In genomic region chr6:44096615-44097014, GRCh38 we compare ENCODE assay signal across 8 cellular contexts. TPM values are rescaled to one million over a fixed set of nuclear protein-coding genes. Genes with fewer than 3 reads are reported as not detected.
DNase-seq lines count a peak whose midpoint lies in the region; TF ChIP-seq lines count a peak whose summit lies in the region.

No MANE protein-coding gene starts in this region.

- H3K4me1 ChIP-seq in osteoblast (ENCODE audit: insufficient read depth, low read length) (no peaks in the 10 kb centered on the region), thyroid gland (no peaks in the 10 kb centered on the region)

- H3K4me3 ChIP-seq in fibroblast of the aortic adventitia (ENCODE audit: low read depth, low read length), result no peak overlapping the region
- H3K4me3 ChIP-seq in osteoblast (ENCODE audit: insufficient read depth, low read length), result no peak overlapping the region
- H3K4me3 ChIP-seq in thyroid gland (replicated peaks in 1 of 3), result no peak overlapping the region

- H3K4me3 Mint-ChIP-seq in activated T-helper 1 cell treated with anti-CD3 and anti-CD28 coated beads, Interleukin-12 subunit alpha, Interleukin-12 subunit beta, Interleukin-2, Interleukin-4 antibody, amounts not matched to agents 30 ng/mL and 10 ng/mL and 1 ng/mL, durations not matched to agents 14 hours and 24 hours and 36 hours, result no peak overlapping the region

- peak; percentile 92 for TF ChIP-seq RAD21 in Ishikawa (IDR thresholded peaks at IDR 0.05; ENCODE audit: low read depth)

- H3K79me2 ChIP-seq in osteoblast (ENCODE audit: insufficient read depth, low read length), result no peaks in the 10 kb centered on the region

- intact Hi-C loops in activated T-helper 1 cell treated with anti-CD3 and anti-CD28 coated beads, Interleukin-12 subunit alpha, Interleukin-12 subunit beta, Interleukin-2, Interleukin-4 antibody, amounts not matched to agents 30 ng/mL and 10 ng/mL and 1 ng/mL, durations not matched to agents 14 hours and 24 hours and 36 hours (cut with micrococcal nuclease), result loop anchor here (1.0 kb wide), 2 partner anchors 56 to 242 kb away; no protein-coding TSS in a partner anchor
- intact Hi-C loops in thyroid gland (cut with DNase I), result loop anchor here (2.0 to 10.0 kb wide), 3 partner anchors 58 to 241 kb away; no protein-coding TSS in a partner anchor

- 47 to 48% methylated on average over 3 of the region's 3 CpGs for WGBS in thyroid gland, 2 donors

- no peaks in the 10 kb centered on the region for H3K9me3 Mint-ChIP-seq in activated T-helper 1 cell treated with anti-CD3 and anti-CD28 coated beads, Interleukin-12 subunit alpha, Interleukin-12 subunit beta, Interleukin-2, Interleukin-4 antibody, amounts not matched to agents 30 ng/mL and 10 ng/mL and 1 ng/mL, durations not matched to agents 14 hours and 24 hours and 36 hours

- no peak overlapping the region for H3K4me2 ChIP-seq in osteoblast (ENCODE audit: insufficient read depth, low read length)

- H3K36me3 ChIP-seq in osteoblast (ENCODE audit: insufficient read depth, low read length) (peaks cover 5% of the 10 kb centered on the region), thyroid gland (no peaks in the 10 kb centered on the region)

- no peaks in the 10 kb centered on the region for H3K9me3 ChIP-seq in osteoblast (ENCODE audit: low read depth, low read length)
- H3K9me3 ChIP-seq in thyroid gland, result no peaks in the 10 kb centered on the region

- H3K4me1 Mint-ChIP-seq in activated T-helper 1 cell treated with anti-CD3 and anti-CD28 coated beads, Interleukin-12 subunit alpha, Interleukin-12 subunit beta, Interleukin-2, Interleukin-4 antibody, amounts not matched to agents 30 ng/mL and 10 ng/mL and 1 ng/mL, durations not matched to agents 14 hours and 24 hours and 36 hours (ENCODE audit: low read depth), result peaks cover 7% of the 10 kb centered on the region

- H2AFZ ChIP-seq in osteoblast (ENCODE audit: low read length), result no peak overlapping the region

- H3K36me3 Mint-ChIP-seq in activated T-helper 1 cell treated with anti-CD3 and anti-CD28 coated beads, Interleukin-12 subunit alpha, Interleukin-12 subunit beta, Interleukin-2, Interleukin-4 antibody, amounts not matched to agents 30 ng/mL and 10 ng/mL and 1 ng/mL, durations not matched to agents 14 hours and 24 hours and 36 hours (ENCODE audit: low read depth), result peaks cover 3% of the 10 kb centered on the region

- peak; percentile 83 for TF ChIP-seq CTCF in fibroblast of the aortic adventitia (IDR thresholded peaks at IDR 0.05; ENCODE audit: insufficient read depth, low read length)
- peak; percentile 75 for TF ChIP-seq CTCF in osteoblast (IDR thresholded peaks at IDR 0.05; ENCODE audit: extremely low read depth, low read depth, low read length)
- peak; percentile 46 to 88 (median 80) for TF ChIP-seq CTCF in thyroid gland (IDR thresholded peaks at IDR 0.05)

- H3K27ac Mint-ChIP-seq in activated T-helper 1 cell treated with anti-CD3 and anti-CD28 coated beads, Interleukin-12 subunit alpha, Interleukin-12 subunit beta, Interleukin-2, Interleukin-4 antibody, amounts not matched to agents 30 ng/mL and 10 ng/mL and 1 ng/mL, durations not matched to agents 14 hours and 24 hours and 36 hours, result no peak overlapping the region

- H3K27me3 ChIP-seq in osteoblast (ENCODE audit: insufficient read depth, low read length) (no peaks in the 10 kb centered on the region), thyroid gland (no peaks in the 10 kb centered on the region)

- no peak overlapping the region for H3K27ac ChIP-seq in osteoblast (ENCODE audit: low read depth, low read length)
- no peak overlapping the region for H3K27ac ChIP-seq in thyroid gland

- TF ChIP-seq EP300 in Ishikawa (IDR thresholded peaks at IDR 0.05; ENCODE audit: borderline replicate concordance), result no peak

- TF ChIP-seq POLR2A in thyroid gland (IDR thresholded peaks at IDR 0.05), result no peak

- peaks cover 27% of the 10 kb centered on the region for H4K20me1 ChIP-seq in osteoblast (ENCODE audit: insufficient read depth, low read length)

- no peaks in the 10 kb centered on the region for H3K27me3 Mint-ChIP-seq in activated T-helper 1 cell treated with anti-CD3 and anti-CD28 coated beads, Interleukin-12 subunit alpha, Interleukin-12 subunit beta, Interleukin-2, Interleukin-4 antibody, amounts not matched to agents 30 ng/mL and 10 ng/mL and 1 ng/mL, durations not matched to agents 14 hours and 24 hours and 36 hours (ENCODE audit: insufficient read depth)

- peak; percentile 44 for DNase-seq in NK-92 treated with Interleukin-12 subunit alpha and Interleukin-12 subunit beta, amount 100 ng/mL, for 24 hours (lab: John Stamatoyannopoulos, UW)
- DNase-seq in NK-92 (lab: John Stamatoyannopoulos, UW; ENCODE audit: unreplicated experiment) (no peak), RPMI7951 (ENCODE audit: low read depth) (peak; percentile 68), fibroblast of the aortic adventitia (ENCODE audit: low read depth) (peak; percentile 79), osteoblast (ENCODE audit: insufficient read length, low spot score, missing footprints) (peak; percentile 97), thyroid gland (peak; percentile 76 to 82)
- peak; percentile 59 for DNase-seq in activated T-helper 1 cell treated with anti-CD3 and anti-CD28 coated beads, Interleukin-12 subunit alpha, Interleukin-12 subunit beta, Interleukin-2, Interleukin-4 antibody, amounts not matched to agents 30 ng/mL and 10 ng/mL and 1 ng/mL, durations not matched to agents 14 hours and 24 hours and 36 hours (ENCODE audit: low spot score)

TF ChIP-seq in Ishikawa, 13 proteins besides CTCF, POLR2A, EP300 and RAD21:
- TF ChIP-seq ZBTB7A (IDR thresholded peaks at IDR 0.05; ENCODE audit: low read depth) (no peak), YY1 (IDR thresholded peaks at IDR 0.05; ENCODE audit: low read depth) (peak; percentile 53; the same call in 1 of the 2 replicates), CREB1 (IDR thresholded peaks at IDR 0.05; ENCODE audit: low read depth) (no peak)

RNA-seq across cellular contexts. Expression of gene MRPL14, which starts 30.6 kb away (rescaled TPM):
- 104 and 109 TPM in 2 replicates for total RNA-seq in RPMI7951 (2014; rRNA removed; shearing (Covaris generic))
- 62.6 and 68.6 TPM in 2 replicates for total RNA-seq in activated T-helper 1 cell treated with anti-CD3 and anti-CD28 coated beads, Interleukin-12 subunit alpha, Interleukin-12 subunit beta, Interleukin-2, Interleukin-4 antibody, amounts not matched to agents 30 ng/mL and 10 ng/mL and 1 ng/mL, durations not matched to agents 14 hours and 24 hours and 36 hours
- total RNA-seq in fibroblast of the aortic adventitia (ENCODE audit: low replicate concordance) (9.2 and 34.5 TPM in 2 replicates), osteoblast (47.7 and 49.9 TPM in 2 replicates), thyroid gland (10 to 100 TPM; 26.5 to 80.5 (median 31.1) TPM)

RNA-seq across cellular contexts. Expression of gene TMEM63B, which starts 30.7 kb away (rescaled TPM):
- 20.8 and 23.6 TPM in 2 replicates for total RNA-seq in RPMI7951 (2014; rRNA removed; shearing (Covaris generic))
- total RNA-seq in activated T-helper 1 cell treated with anti-CD3 and anti-CD28 coated beads, Interleukin-12 subunit alpha, Interleukin-12 subunit beta, Interleukin-2, Interleukin-4 antibody, amounts not matched to agents 30 ng/mL and 10 ng/mL and 1 ng/mL, durations not matched to agents 14 hours and 24 hours and 36 hours, result 17.0 and 20.7 TPM in 2 replicates
- total RNA-seq in fibroblast of the aortic adventitia (ENCODE audit: low replicate concordance) (7.2 and 20.7 TPM in 2 replicates), osteoblast (32.7 and 36.6 TPM in 2 replicates), thyroid gland (10 to 100 TPM; 21.6 to 41.7 (median 29.3) TPM)
